Comparison of ENCODE assay signal across 8 cellular contexts in genomic region chr4:8435656-8436121, GRCh38. TPM values are rescaled to one million over a fixed set of nuclear protein-coding genes. Genes with fewer than 3 reads are reported as not detected.
DNase-seq lines count a peak whose midpoint lies in the region; TF ChIP-seq lines count a peak whose summit lies in the region.

No MANE protein-coding gene starts in this region.

- no peaks in the 10 kb centered on the region for H3K9me3 ChIP-seq in duodenal mucosa (ENCODE audit: control insufficient read depth in 1 of 2, low read length in 2 of 2)
- H3K9me3 ChIP-seq in smooth muscle cell (replicated peaks; ENCODE audit: low read depth), result no peaks in the 10 kb centered on the region

- H3K36me3 ChIP-seq in GM06990 (ENCODE audit: control insufficient read depth, insufficient read depth, low read length) (peaks cover 4% of the 10 kb centered on the region; the same call in 1 of the 2 replicates), duodenal mucosa (ENCODE audit: control insufficient read depth in 1 of 2, insufficient read depth in 2 of 2, low read length in 2 of 2) (no peaks in the 10 kb centered on the region), smooth muscle cell (ENCODE audit: low read depth) (no peaks in the 10 kb centered on the region)

- H3K27me3 ChIP-seq in GM06990 (replicated peaks; ENCODE audit: control insufficient read depth, insufficient read depth, low read length) (no peaks in the 10 kb centered on the region), duodenal mucosa (ENCODE audit: control insufficient read depth in 1 of 2, insufficient read depth in 2 of 2, low read length in 2 of 2) (no peaks in the 10 kb centered on the region), smooth muscle cell (ENCODE audit: low read depth) (no peaks in the 10 kb centered on the region)

- H3K9ac ChIP-seq in duodenal mucosa (ENCODE audit: low read depth in 1 of 2, low read length in 2 of 2), result peak overlapping the region; percentile 28 to 51
- no peak overlapping the region for H3K9ac ChIP-seq in smooth muscle cell (ENCODE audit: low read depth)

- H3F3A ChIP-seq in smooth muscle cell (ENCODE audit: low read depth), result no peaks in the 10 kb centered on the region

- no peak for TF ChIP-seq CTCF in GM06990 (IDR thresholded peaks at IDR 0.05; ENCODE audit: insufficient read depth, low read length, poor library complexity, severe bottlenecking)
- TF ChIP-seq CTCF in GM20000 (IDR thresholded peaks at IDR 0.05; ENCODE audit: extremely low read depth, missing control alignments), result no peak
- no peak for TF ChIP-seq CTCF in smooth muscle cell (IDR thresholded peaks at IDR 0.05; ENCODE audit: borderline replicate concordance, insufficient read depth, poor library complexity, severe bottlenecking)

- no peaks in the 10 kb centered on the region for H3K27me3 Mint-ChIP-seq in IgD-negative memory B cell

- peaks cover 6% of the 10 kb centered on the region for H3K36me3 Mint-ChIP-seq in IgD-negative memory B cell

- H3K4me3 Mint-ChIP-seq in IgD-negative memory B cell, result peak overlapping the region; percentile 85 to 96 (median 90)

- H3K4me3 ChIP-seq in GM06990 (replicated peaks; ENCODE audit: low read depth, low read length), result peak overlapping the region; percentile 59
- peak overlapping the region; percentile 61 to 65 for H3K4me3 ChIP-seq in duodenal mucosa (ENCODE audit: low read depth in 1 of 2, low read length in 2 of 2)
- H3K4me3 ChIP-seq in smooth muscle cell, result peak overlapping the region; percentile 4

- H3K4me1 Mint-ChIP-seq in IgD-negative memory B cell, result peaks cover 32 to 43% (median 39%) of the 10 kb centered on the region in 3 donors

- H3K27ac ChIP-seq in duodenal mucosa (ENCODE audit: low read depth, low read length), result no peak overlapping the region
- no peak overlapping the region for H3K27ac ChIP-seq in smooth muscle cell (ENCODE audit: low read depth)

- H3K4me1 ChIP-seq in duodenal mucosa (ENCODE audit: control insufficient read depth in 1 of 2, insufficient read depth in 2 of 2, low read length in 2 of 2) (peaks cover 4 to 19% of the 10 kb centered on the region in 2 donors), smooth muscle cell (ENCODE audit: low read depth) (peaks cover 4% of the 10 kb centered on the region)

- H3K79me2 ChIP-seq in smooth muscle cell (ENCODE audit: low read depth), result peaks cover 16% of the 10 kb centered on the region

- no peak overlapping the region for H3K4me2 ChIP-seq in smooth muscle cell

- peak; percentile 56 for DNase-seq in GM06990 (ENCODE audit: extremely low read depth, insufficient read length)
- DNase-seq in GM20000 (ENCODE audit: low spot score), result peak; percentile 69
- no peak for DNase-seq in smooth muscle cell (lab: John Stamatoyannopoulos, UW; ENCODE audit: unreplicated experiment)
- DNase-seq in activated gamma-delta T cell (lab: John Stamatoyannopoulos, UW), result no peak
- no peak for DNase-seq in EL
- DNase-seq in glomerular visceral epithelial cell (ENCODE audit: extremely low spot score), result no peak

- H3K27ac Mint-ChIP-seq in IgD-negative memory B cell, result peak overlapping the region; percentile 89 to 98 (median 89)

- H3K9me3 Mint-ChIP-seq in IgD-negative memory B cell, result peaks cover 0 to 7% (median 0%) of the 10 kb centered on the region in 3 donors

- H2AFZ ChIP-seq in smooth muscle cell (ENCODE audit: low read depth), result no peak overlapping the region

- H4K20me1 ChIP-seq in smooth muscle cell (ENCODE audit: low read depth), result peaks cover 4% of the 10 kb centered on the region

- WGBS in smooth muscle cell (ENCODE audit: low lambda C conversion rate), result 69% methylated on average over 5 of the region's 5 CpGs

RNA-seq across cellular contexts. Expression of gene ACOX3, which starts 4.8 kb away (rescaled TPM):
- polyA plus RNA-seq in IgD-negative memory B cell, result 13.1 TPM
- 25.0 and 25.9 TPM in 2 replicates for total RNA-seq in smooth muscle cell
- polyA plus RNA-seq in smooth muscle cell, result 23.9 and 27.9 TPM in 2 replicates

RNA-seq across cellular contexts. Expression of gene TRMT44, which starts 4.9 kb away (rescaled TPM):
- polyA plus RNA-seq in IgD-negative memory B cell, result 18.0 TPM
- 16.6 and 18.7 TPM in 2 replicates for total RNA-seq in smooth muscle cell
- polyA plus RNA-seq in smooth muscle cell, result 5.0 and 8.4 TPM in 2 replicates

Comparison
In these comparisons a context has a peak if more than half of its experiments do, and no peak if none do; other contexts are left out.
1. DNase-seq: peak in GM06990 (single experiment) and GM20000 (single experiment); none in smooth muscle cell (single experiment), activated gamma-delta T cell (single experiment), EL (single experiment) and glomerular visceral epithelial cell (single experiment).
2. H3K4me3 ChIP-seq: peak in every context shown above with its lines; median percentile 63 in duodenal mucosa; 59 in GM06990; 4 in smooth muscle cell.